In genomic region chr4:178136736-178137345, GRCh38 we compare ENCODE assay signal across 23 cellular contexts.
"Had no signal": no experiment of that assay in that cellular context is flagged by ENCODE, and none has a peak within 500 bp of the region (broad histone marks: within the 10 kb centered on the region; RNA-seq: fewer than 3 reads in every experiment).

No MANE protein-coding gene starts in this region.

- DNase-seq: IMR-90, Karpas-422, KG1, MM.1S, NCI-H1092 treated with DMSO at 0.1 percent for 48 hours, NCI-H1436, NCI-H187, NCI-H2029, NCI-H2081 treated with DMSO at 0.1 percent for 48 hours, NCI-H2171, NCI-H226, NCI-H446, NCI-H510A, NCI-H524 treated with DMSO at 0.1 percent for 48 hours, NCI-H69, NCI-H774, PC-3, SIG-M5 had no signal

- H3K36me3 ChIP-seq: SJSA1 had no signal

- H3K4me3 ChIP-seq: SJSA1, SK-N-MC had no signal

- ATAC-seq: HepG2, Panc1, PC-3 had no signal

- H3K27me3 ChIP-seq: SJSA1 had no signal

- H3K4me1 ChIP-seq: SJSA1 had no signal

- H3K27ac ChIP-seq: RWPE1, SJSA1, SK-N-MC had no signal
